In genomic region chr5:65190328-65191053, GRCh38 we compare ENCODE assay signal across 9 cellular contexts.
DNase-seq lines count a peak whose midpoint lies in the region; ATAC-seq and TF ChIP-seq lines count a peak whose summit lies in the region.
"Had no signal": no experiment of that assay in that cellular context is flagged by ENCODE, and none has a peak within 500 bp of the region (broad histone marks: within the 10 kb centered on the region; RNA-seq: fewer than 3 reads in every experiment).

No MANE protein-coding gene starts in this region.

- ATAC-seq in GM18907 (IDR thresholded peaks at IDR 0.05; ENCODE audit: unreplicated experiment) (peak; percentile 76), HG03354 (IDR thresholded peaks at IDR 0.05; ENCODE audit: poor library complexity, severe bottlenecking, unreplicated experiment) (peak; percentile 63), HG03139 (IDR thresholded peaks at IDR 0.05; ENCODE audit: unreplicated experiment) (no peak), WTC11 (no peak)
- ATAC-seq: K562 had no signal

- H3K36me3 Mint-ChIP-seq in chondrocyte (ENCODE audit: low read depth) = peaks cover 5% of the 10 kb centered on the region
- H3K36me3 Mint-ChIP-seq in WTC11 = no peaks in the 10 kb centered on the region

- H3K79me2 ChIP-seq in ACC112 (ENCODE audit: control insufficient read depth, insufficient read depth, low read length, unreplicated experiment) = no peaks in the 10 kb centered on the region

- DNase-seq in chondrocyte (ENCODE audit: low spot score) (no peak), right atrium auricular region (ENCODE audit: low spot score) (no peak), WTC11 (ENCODE audit: low spot score) (no peak)
- no peak for DNase-seq in stimulated activated CD4-positive, alpha-beta T cell treated with anti-CD3 and anti-CD28 coated beads, Interleukin-2, amount 100 ng/mL, for 24 hours

- peak overlapping the region; percentile 58 for H2AFZ ChIP-seq in ACC112 (ENCODE audit: low read length, unreplicated experiment)

- peak overlapping the region; percentile 48 for H3K4me3 ChIP-seq in ACC112 (ENCODE audit: low read depth, low read length)
- no peak overlapping the region for H3K4me3 ChIP-seq in right atrium auricular region
- H3K4me3 ChIP-seq: K562 had no signal

- H3K27me3 ChIP-seq in ACC112 (ENCODE audit: insufficient read depth, low read length) = no peaks in the 10 kb centered on the region
- no peaks in the 10 kb centered on the region for H3K27me3 ChIP-seq in right atrium auricular region

- H3K9me3 ChIP-seq in right atrium auricular region = no peaks in the 10 kb centered on the region

- CTCF ChIA-PET in WTC11 (lab: Charles Lee) = no interaction called here

- H3K9me3 Mint-ChIP-seq in chondrocyte (ENCODE audit: low read depth) (peaks cover under 1% of the 10 kb centered on the region), WTC11 (no peaks in the 10 kb centered on the region)

- H3K27me3 Mint-ChIP-seq in chondrocyte (ENCODE audit: low read depth) (no peaks in the 10 kb centered on the region), WTC11 (ENCODE audit: low read depth) (no peaks in the 10 kb centered on the region)

- H3K36me3 ChIP-seq in ACC112 (ENCODE audit: insufficient read depth, low read length) (peaks cover 22% of the 10 kb centered on the region), right atrium auricular region (no peaks in the 10 kb centered on the region)

- POLR2A ChIA-PET in WTC11 (lab: Charles Lee) = no interaction called here

- no peak for TF ChIP-seq CTCF in chondrocyte (IDR thresholded peaks at IDR 0.05)
- no peak for TF ChIP-seq CTCF in right atrium auricular region (IDR thresholded peaks at IDR 0.05)
- TF ChIP-seq CTCF in WTC11 (IDR thresholded peaks at IDR 0.05) = no peak

- H3K4me1 ChIP-seq in ACC112 (ENCODE audit: control insufficient read depth, insufficient read depth, low read length, unreplicated experiment) (peaks cover 57% of the 10 kb centered on the region), right atrium auricular region (no peaks in the 10 kb centered on the region)

- H3K4me1 Mint-ChIP-seq in chondrocyte (ENCODE audit: low read depth) (peaks cover 61% of the 10 kb centered on the region), WTC11 (no peaks in the 10 kb centered on the region)

- peak overlapping the region; percentile 87 for H3K27ac Mint-ChIP-seq in chondrocyte (ENCODE audit: unreplicated experiment)
- H3K27ac Mint-ChIP-seq in WTC11 = no peak overlapping the region

- H3K4me3 Mint-ChIP-seq in chondrocyte (ENCODE audit: unreplicated experiment) (no peak overlapping the region), WTC11 (no peak overlapping the region)

- peak overlapping the region; percentile 100 for H3K27ac ChIP-seq in ACC112 (ENCODE audit: low read depth, low read length)
- H3K27ac ChIP-seq in right atrium auricular region = no peak overlapping the region

TF ChIP-seq in WTC11, 78 proteins besides CTCF, POLR2A, EP300 and RAD21 (continues in another document):
- no peak for TF ChIP-seq ZBTB21 (CRISPR knock-in tag; IDR thresholded peaks at IDR 0.05; ENCODE audit: borderline replicate concordance)
- TF ChIP-seq ZNF532 (CRISPR knock-in tag; IDR thresholded peaks at IDR 0.05; ENCODE audit: borderline replicate concordance) = no peak
- no peak for TF ChIP-seq NR3C1 (CRISPR knock-in tag; conservative IDR thresholded peaks at IDR 0.05; ENCODE audit: low read depth)
- TF ChIP-seq JAZF1 (CRISPR knock-in tag; IDR thresholded peaks at IDR 0.05) = no peak
- no peak for TF ChIP-seq RELA (CRISPR knock-in tag; IDR thresholded peaks at IDR 0.05; ENCODE audit: borderline replicate concordance)
- TF ChIP-seq NFE2L1 (CRISPR knock-in tag; IDR thresholded peaks at IDR 0.05) = no peak
- TF ChIP-seq ZNF416 (CRISPR knock-in tag; IDR thresholded peaks at IDR 0.05) = no peak
- no peak for TF ChIP-seq HMGXB4 (CRISPR knock-in tag; IDR thresholded peaks at IDR 0.05)
- no peak for TF ChIP-seq PRDM15 (CRISPR knock-in tag; IDR thresholded peaks at IDR 0.05)
- no peak for TF ChIP-seq SOX15 (CRISPR knock-in tag; IDR thresholded peaks at IDR 0.05)
- TF ChIP-seq ZNF512 (CRISPR knock-in tag; IDR thresholded peaks at IDR 0.05; ENCODE audit: borderline replicate concordance) = no peak
- no peak for TF ChIP-seq ATF1 (CRISPR knock-in tag; IDR thresholded peaks at IDR 0.05)
- no peak for TF ChIP-seq CREM (CRISPR knock-in tag; IDR thresholded peaks at IDR 0.05)

Comparison
In these comparisons a context has a peak if more than half of its experiments do, and no peak if none do; other contexts are left out.
1. ATAC-seq: peak in GM18907 (single experiment) and HG03354 (single experiment); none in HG03139 (single experiment) and WTC11 (single experiment).